ENCODE assay signal across 1 cellular context in the genomic region with DNA sequence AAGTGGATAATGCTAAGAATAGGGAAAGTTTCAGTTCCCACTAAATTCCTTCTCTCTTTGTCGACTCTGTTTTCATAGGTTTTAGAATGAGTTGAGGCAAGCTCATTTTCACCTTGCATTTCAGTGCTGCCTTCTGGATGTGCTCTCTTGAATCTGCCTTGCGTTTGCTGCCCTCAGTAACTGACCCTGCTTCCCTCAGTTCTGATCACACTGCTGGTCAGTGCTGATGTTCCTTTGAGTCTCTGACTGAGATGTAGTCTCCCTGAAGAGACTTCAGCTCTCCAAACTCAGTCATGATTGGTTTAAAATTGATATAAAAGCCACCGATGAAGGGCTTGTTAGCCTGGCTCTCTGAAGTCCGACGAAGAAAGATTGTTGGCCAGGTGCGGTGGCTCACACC.
TF ChIP-seq lines count a peak whose summit lies in the region.

No MANE protein-coding gene starts in this region.

TF ChIP-seq in SK-N-SH treated with all-trans-retinoic acid at 6 μM for 48 hours, 23 proteins besides CTCF, POLR2A, EP300 and RAD21 (continued from another document):
- TF ChIP-seq, protein P1, sequence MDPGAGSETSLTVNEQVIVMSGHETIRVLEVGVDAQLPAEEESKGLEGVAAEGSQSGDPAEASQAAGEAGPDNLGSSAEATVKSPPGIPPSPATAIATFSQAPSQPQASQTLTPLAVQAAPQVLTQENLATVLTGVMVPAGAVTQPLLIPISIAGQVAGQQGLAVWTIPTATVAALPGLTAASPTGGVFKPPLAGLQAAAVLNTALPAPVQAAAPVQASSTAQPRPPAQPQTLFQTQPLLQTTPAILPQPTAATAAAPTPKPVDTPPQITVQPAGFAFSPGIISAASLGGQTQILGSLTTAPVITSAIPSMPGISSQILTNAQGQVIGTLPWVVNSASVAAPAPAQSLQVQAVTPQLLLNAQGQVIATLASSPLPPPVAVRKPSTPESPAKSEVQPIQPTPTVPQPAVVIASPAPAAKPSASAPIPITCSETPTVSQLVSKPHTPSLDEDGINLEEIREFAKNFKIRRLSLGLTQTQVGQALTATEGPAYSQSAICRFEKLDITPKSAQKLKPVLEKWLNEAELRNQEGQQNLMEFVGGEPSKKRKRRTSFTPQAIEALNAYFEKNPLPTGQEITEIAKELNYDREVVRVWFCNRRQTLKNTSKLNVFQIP (CRISPR knock-in tag; IDR thresholded peaks at IDR 0.05; ENCODE audit: borderline replicate concordance, low read depth) = no peak
- TF ChIP-seq ZNF565 (CRISPR knock-in tag; conservative IDR thresholded peaks at IDR 0.05; ENCODE audit: low read depth) (no peak), ESRRG (CRISPR knock-in tag; IDR thresholded peaks at IDR 0.05) (no peak), ZC3H10 (CRISPR knock-in tag; IDR thresholded peaks at IDR 0.05) (no peak)
- TF ChIP-seq, protein P2, sequence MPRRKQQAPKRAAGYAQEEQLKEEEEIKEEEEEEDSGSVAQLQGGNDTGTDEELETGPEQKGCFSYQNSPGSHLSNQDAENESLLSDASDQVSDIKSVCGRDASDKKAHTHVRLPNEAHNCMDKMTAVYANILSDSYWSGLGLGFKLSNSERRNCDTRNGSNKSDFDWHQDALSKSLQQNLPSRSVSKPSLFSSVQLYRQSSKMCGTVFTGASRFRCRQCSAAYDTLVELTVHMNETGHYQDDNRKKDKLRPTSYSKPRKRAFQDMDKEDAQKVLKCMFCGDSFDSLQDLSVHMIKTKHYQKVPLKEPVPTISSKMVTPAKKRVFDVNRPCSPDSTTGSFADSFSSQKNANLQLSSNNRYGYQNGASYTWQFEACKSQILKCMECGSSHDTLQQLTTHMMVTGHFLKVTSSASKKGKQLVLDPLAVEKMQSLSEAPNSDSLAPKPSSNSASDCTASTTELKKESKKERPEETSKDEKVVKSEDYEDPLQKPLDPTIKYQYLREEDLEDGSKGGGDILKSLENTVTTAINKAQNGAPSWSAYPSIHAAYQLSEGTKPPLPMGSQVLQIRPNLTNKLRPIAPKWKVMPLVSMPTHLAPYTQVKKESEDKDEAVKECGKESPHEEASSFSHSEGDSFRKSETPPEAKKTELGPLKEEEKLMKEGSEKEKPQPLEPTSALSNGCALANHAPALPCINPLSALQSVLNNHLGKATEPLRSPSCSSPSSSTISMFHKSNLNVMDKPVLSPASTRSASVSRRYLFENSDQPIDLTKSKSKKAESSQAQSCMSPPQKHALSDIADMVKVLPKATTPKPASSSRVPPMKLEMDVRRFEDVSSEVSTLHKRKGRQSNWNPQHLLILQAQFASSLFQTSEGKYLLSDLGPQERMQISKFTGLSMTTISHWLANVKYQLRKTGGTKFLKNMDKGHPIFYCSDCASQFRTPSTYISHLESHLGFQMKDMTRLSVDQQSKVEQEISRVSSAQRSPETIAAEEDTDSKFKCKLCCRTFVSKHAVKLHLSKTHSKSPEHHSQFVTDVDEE (CRISPR knock-in tag; IDR thresholded peaks at IDR 0.05) = no peak
TF ChIP-seq in SK-N-SH treated with all-trans-retinoic acid at 6 μM for 48 hours: peak in this region for 0.
